9 cellular contexts compared by ENCODE assay signal in genomic region chr2:136764397-136765255, GRCh38. TPM values are rescaled to one million over a fixed set of nuclear protein-coding genes. Genes with fewer than 3 reads are reported as not detected.
DNase-seq lines count a peak whose midpoint lies in the region; ATAC-seq and TF ChIP-seq lines count a peak whose summit lies in the region.
"Had no signal": no experiment of that assay in that cellular context is flagged by ENCODE, and none has a peak within 500 bp of the region (broad histone marks: within the 10 kb centered on the region; RNA-seq: fewer than 3 reads in every experiment).

No MANE protein-coding gene starts in this region.

- TF ChIP-seq POLR2A in thyroid gland (IDR thresholded peaks at IDR 0.05): no peak

- H3K4me1 ChIP-seq in left lung (peaks cover 0 to 14% of the 10 kb centered on the region in 2 donors), thyroid gland (no peaks in the 10 kb centered on the region)

- WGBS in thyroid gland, 2 donors: 1 to 3% methylated on average over 32 to 45 of the region's 47 CpGs

- no peaks in the 10 kb centered on the region for H3K9me3 Mint-ChIP-seq in activated CD4-positive, alpha-beta T cell treated with anti-CD3 and anti-CD28 coated beads for 36 hours (ENCODE audit: low read depth)
- no peaks in the 10 kb centered on the region for H3K9me3 Mint-ChIP-seq in activated naive CD8-positive, alpha-beta T cell treated with anti-CD3 and anti-CD28 coated beads, Interleukin-2, amount 10 ng/mL, durations not matched to agents 7 days and 5 days
- H3K9me3 Mint-ChIP-seq in naive thymus-derived CD8-positive, alpha-beta T cell: peaks cover 0 to 9% (median 2%) of the 10 kb centered on the region in 9 donors

- peaks cover 8% of the 10 kb centered on the region for H3K4me1 Mint-ChIP-seq in activated CD4-positive, alpha-beta T cell treated with anti-CD3 and anti-CD28 coated beads for 36 hours
- peaks cover 8% of the 10 kb centered on the region for H3K4me1 Mint-ChIP-seq in activated naive CD8-positive, alpha-beta T cell treated with anti-CD3 and anti-CD28 coated beads, Interleukin-2, amount 10 ng/mL, durations not matched to agents 7 days and 5 days
- H3K4me1 Mint-ChIP-seq in naive thymus-derived CD8-positive, alpha-beta T cell: peaks cover 2 to 12% (median 5%) of the 10 kb centered on the region in 4 donors

- POLR2A ChIA-PET in activated CD4-positive, alpha-beta T cell treated with anti-CD3 and anti-CD28 coated beads for 36 hours (lab: Charles Lee): interaction anchor here (0.6 kb wide), 1 partner anchor 952 kb away, joined by 3 read pairs; no protein-coding TSS in a partner anchor
- POLR2A ChIA-PET in activated naive CD8-positive, alpha-beta T cell treated with anti-CD3 and anti-CD28 coated beads, Interleukin-2, amount 10 ng/mL, durations not matched to agents 7 days and 5 days (lab: Charles Lee): no interaction called here
- POLR2A ChIA-PET in naive thymus-derived CD8-positive, alpha-beta T cell (lab: Charles Lee): no interaction called here

- ATAC-seq in activated CD4-positive, alpha-beta T cell treated with anti-CD3 and anti-CD28 coated beads for 36 hours: peak; percentile 53
- ATAC-seq in activated naive CD8-positive, alpha-beta T cell treated with anti-CD3 and anti-CD28 coated beads, Interleukin-2, amount 10 ng/mL, durations not matched to agents 7 days and 5 days (ENCODE audit: low read depth): peak; percentile 30
- peak; percentile 83 for ATAC-seq in left lung
- no peak for ATAC-seq in naive thymus-derived CD8-positive, alpha-beta T cell

- H3K27me3 ChIP-seq in left lung (peaks cover 35 to 78% of the 10 kb centered on the region in 2 donors), thyroid gland (peaks cover 4% of the 10 kb centered on the region)

- no peak overlapping the region for H3K27ac Mint-ChIP-seq in activated CD4-positive, alpha-beta T cell treated with anti-CD3 and anti-CD28 coated beads for 36 hours
- no peak overlapping the region for H3K27ac Mint-ChIP-seq in activated naive CD8-positive, alpha-beta T cell treated with anti-CD3 and anti-CD28 coated beads, Interleukin-2, amount 10 ng/mL, durations not matched to agents 7 days and 5 days
- peak overlapping the region in 1 of 10 donors; percentile 36 for H3K27ac Mint-ChIP-seq in naive thymus-derived CD8-positive, alpha-beta T cell

- intact Hi-C loops in activated CD4-positive, alpha-beta T cell treated with anti-CD3 and anti-CD28 coated beads for 36 hours (cut with DNase I, micrococcal nuclease): no loop called here
- intact Hi-C loops in left lung (cut with DNase I) (no loop called here), thyroid gland (cut with DNase I) (no loop called here)

- H3K4me3 ChIP-seq in left lung (peak overlapping the region; percentile 15 to 30), thyroid gland (replicated peaks in 1 of 3) (peak overlapping the region in 2 of 3 donors; percentile 15 to 35)

- H3K27me3 Mint-ChIP-seq in activated CD4-positive, alpha-beta T cell treated with anti-CD3 and anti-CD28 coated beads for 36 hours: peaks cover 47% of the 10 kb centered on the region
- H3K27me3 Mint-ChIP-seq in activated naive CD8-positive, alpha-beta T cell treated with anti-CD3 and anti-CD28 coated beads, Interleukin-2, amount 10 ng/mL, durations not matched to agents 7 days and 5 days: peaks cover 59% of the 10 kb centered on the region
- H3K27me3 Mint-ChIP-seq in naive thymus-derived CD8-positive, alpha-beta T cell: peaks cover 47 to 85% (median 53%) of the 10 kb centered on the region in 5 donors

- TF ChIP-seq CTCF in left lung (IDR thresholded peaks at IDR 0.05) (no peak), thyroid gland (IDR thresholded peaks at IDR 0.05) (no peak)

- DNase-seq in activated CD4-positive, alpha-beta T cell treated with anti-CD3 and anti-CD28 coated beads for 36 hours: peak; percentile 29
- no peak for DNase-seq in activated CD4-positive, alpha-beta T cell treated with anti-CD3 and anti-CD28 coated beads for 48 hours
- peak; percentile 29 for DNase-seq in activated naive CD8-positive, alpha-beta T cell treated with anti-CD3 and anti-CD28 coated beads, Interleukin-2, amount 10 ng/mL, durations not matched to agents 7 days and 5 days
- peak in 1 of 2 donors; percentile 65 for DNase-seq in left lung
- no peak for DNase-seq in thyroid gland
- DNase-seq in naive thymus-derived CD8-positive, alpha-beta T cell: no peak
- DNase-seq in stimulated activated naive CD4-positive, alpha-beta T cell treated with Interleukin-2 at 50 U/mL for 16 hours (lab: John Stamatoyannopoulos, UW): no peak
- DNase-seq in NCI-H146 (lab: John Stamatoyannopoulos, UW): no peak

- no peak overlapping the region for H3K4me3 Mint-ChIP-seq in activated CD4-positive, alpha-beta T cell treated with anti-CD3 and anti-CD28 coated beads for 36 hours
- H3K4me3 Mint-ChIP-seq in activated naive CD8-positive, alpha-beta T cell treated with anti-CD3 and anti-CD28 coated beads, Interleukin-2, amount 10 ng/mL, durations not matched to agents 7 days and 5 days: peak overlapping the region; percentile 25
- H3K4me3 Mint-ChIP-seq in naive thymus-derived CD8-positive, alpha-beta T cell: peak overlapping the region in 4 of 10 donors; percentile 30 to 58 (median 43)

- no peaks in the 10 kb centered on the region for H3K36me3 ChIP-seq in left lung
- H3K36me3 ChIP-seq in thyroid gland: no peaks in the 10 kb centered on the region

- CTCF ChIA-PET in activated CD4-positive, alpha-beta T cell treated with anti-CD3 and anti-CD28 coated beads for 36 hours (lab: Charles Lee): interaction anchor here (0.6 to 1.1 kb wide), 2 partner anchors 341 to 427 kb away, joined by 3 to 5 read pairs; no protein-coding TSS in a partner anchor

- no peak overlapping the region for H3K27ac ChIP-seq in left lung
- no peak overlapping the region for H3K27ac ChIP-seq in thyroid gland

- H3K36me3 Mint-ChIP-seq in activated CD4-positive, alpha-beta T cell treated with anti-CD3 and anti-CD28 coated beads for 36 hours (ENCODE audit: low read depth): no peaks in the 10 kb centered on the region
- H3K36me3 Mint-ChIP-seq in activated naive CD8-positive, alpha-beta T cell treated with anti-CD3 and anti-CD28 coated beads, Interleukin-2, amount 10 ng/mL, durations not matched to agents 7 days and 5 days: no peaks in the 10 kb centered on the region
- peaks cover 0 to 4% (median 0%) of the 10 kb centered on the region in 3 donors for H3K36me3 Mint-ChIP-seq in naive thymus-derived CD8-positive, alpha-beta T cell

- no peaks in the 10 kb centered on the region for H3K9me3 ChIP-seq in left lung
- no peaks in the 10 kb centered on the region for H3K9me3 ChIP-seq in thyroid gland

RNA-seq across cellular contexts. Expression of gene THSD7B, which starts 0.7 kb away (rescaled TPM):
- not detected for total RNA-seq in activated CD4-positive, alpha-beta T cell treated with anti-CD3 and anti-CD28 coated beads for 36 hours
- not detected for total RNA-seq in activated naive CD8-positive, alpha-beta T cell treated with anti-CD3 and anti-CD28 coated beads, Interleukin-2, amount 10 ng/mL, durations not matched to agents 7 days and 5 days
- total RNA-seq in left lung (under 1 TPM; 0.13 to 0.44 TPM), thyroid gland (1 to 10 TPM in 1 of 4 donors, under 1 TPM in 3; 0.29 to 1.2 (median 0.92) TPM)
- total RNA-seq in naive thymus-derived CD8-positive, alpha-beta T cell: not detected
- not detected for polyA plus RNA-seq in naive thymus-derived CD8-positive, alpha-beta T cell
- total RNA-seq: activated naive CD4-positive, alpha-beta T cell treated with anti-CD3 and anti-CD28 coated beads, Interleukin-2, amount 50 U/mL, for 72 hours had no signal

Comparison
In these comparisons a context has a peak if more than half of its experiments do, and no peak if none do; other contexts are left out.
1. DNase-seq: peak in activated CD4-positive, alpha-beta T cell treated with anti-CD3 and anti-CD28 coated beads for 36 hours (single experiment) and activated naive CD8-positive, alpha-beta T cell treated with anti-CD3 and anti-CD28 coated beads, Interleukin-2, amount 10 ng/mL, durations not matched to agents 7 days and 5 days (single experiment); none in activated CD4-positive, alpha-beta T cell treated with anti-CD3 and anti-CD28 coated beads for 48 hours (single experiment), thyroid gland (0 of 2), naive thymus-derived CD8-positive, alpha-beta T cell (0 of 10), stimulated activated naive CD4-positive, alpha-beta T cell treated with Interleukin-2 at 50 U/mL for 16 hours (single experiment) and NCI-H146 (single experiment).
2. ATAC-seq: peak in activated CD4-positive, alpha-beta T cell treated with anti-CD3 and anti-CD28 coated beads for 36 hours (single experiment), activated naive CD8-positive, alpha-beta T cell treated with anti-CD3 and anti-CD28 coated beads, Interleukin-2, amount 10 ng/mL, durations not matched to agents 7 days and 5 days (single experiment) and left lung (single experiment); none in naive thymus-derived CD8-positive, alpha-beta T cell (0 of 2).